In the genomic region with DNA sequence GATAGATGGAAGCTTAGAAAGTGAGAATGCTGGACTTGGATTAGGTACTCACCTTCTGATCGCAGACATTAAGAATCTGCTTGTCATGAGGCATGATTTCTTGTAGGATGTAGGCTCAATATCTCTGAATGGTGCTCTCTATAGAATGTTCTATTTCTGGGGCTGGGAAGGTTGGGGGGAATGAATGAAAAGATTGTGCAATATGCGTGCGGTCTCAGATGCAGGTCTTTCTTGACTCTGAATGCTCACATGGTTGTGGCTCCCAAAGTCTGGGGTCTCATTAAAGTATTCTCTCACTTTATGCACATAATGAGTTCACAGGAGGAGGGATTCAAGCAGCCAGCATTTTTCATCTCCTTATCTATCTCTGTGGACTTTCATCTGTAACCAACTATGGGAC, we compare ENCODE assay signal across 20 cellular contexts.
"Had no signal": no experiment of that assay in that cellular context is flagged by ENCODE, and none has a peak within 500 bp of the region (broad histone marks: within the 10 kb centered on the region; RNA-seq: fewer than 3 reads in every experiment).

No MANE protein-coding gene starts in this region.

- H3K36me3 ChIP-seq: colonic mucosa, lower lobe of right lung, prostate gland, transverse colon had no signal

- H3K4me3 ChIP-seq: colonic mucosa, lower lobe of right lung, prostate gland, transverse colon had no signal

- H3K27me3 ChIP-seq: colonic mucosa, transverse colon had no signal

- H3K9me3 ChIP-seq: colonic mucosa, lower lobe of right lung, prostate gland, transverse colon had no signal

- ATAC-seq: esophagus mucosa; foreskin keratinocyte; left ventricle myocardium superior; lower lobe of right lung; naive thymus-derived CD8-positive, alpha-beta T cell; right cardiac atrium; stimulated activated naive B cell treated with anti-CD40 and anti-IgM and Interleukin-4, amounts not matched to agents 10 μg/mL and 1 μg/mL and 100 μg/mL, for 72 hours had no signal

- H3K4me1 ChIP-seq: colonic mucosa, foreskin keratinocyte, lower lobe of right lung, prostate gland, transverse colon had no signal

- H3K27ac ChIP-seq: colonic mucosa, epithelial cell of prostate, foreskin keratinocyte, lower lobe of right lung, prostate gland, transverse colon had no signal

- FAIRE-seq: keratinocyte, small intestine had no signal

- DNase-seq: colonic mucosa; effector CD8-positive, alpha-beta T cell; endodermal cell; foreskin keratinocyte; hypothalamus; left ventricle myocardium superior; lower lobe of right lung; naive thymus-derived CD8-positive, alpha-beta T cell; nephron progenitor cell; nucleus accumbens; right cardiac atrium; small intestine; stimulated activated CD4-positive, alpha-beta T cell treated with anti-CD3 and anti-CD28 coated beads, Interleukin-15, amount 100 ng/mL, for 24 hours; stimulated activated CD4-positive, alpha-beta T cell treated with anti-CD3 and anti-CD28 coated beads, Interleukin-2, amount 100 ng/mL, for 48 hours; stimulated activated naive B cell treated with anti-CD40 and anti-IgM and Interleukin-4, amounts not matched to agents 10 μg/mL and 1 μg/mL and 100 μg/mL, for 72 hours; transverse colon had no signal
